In the genomic region with DNA sequence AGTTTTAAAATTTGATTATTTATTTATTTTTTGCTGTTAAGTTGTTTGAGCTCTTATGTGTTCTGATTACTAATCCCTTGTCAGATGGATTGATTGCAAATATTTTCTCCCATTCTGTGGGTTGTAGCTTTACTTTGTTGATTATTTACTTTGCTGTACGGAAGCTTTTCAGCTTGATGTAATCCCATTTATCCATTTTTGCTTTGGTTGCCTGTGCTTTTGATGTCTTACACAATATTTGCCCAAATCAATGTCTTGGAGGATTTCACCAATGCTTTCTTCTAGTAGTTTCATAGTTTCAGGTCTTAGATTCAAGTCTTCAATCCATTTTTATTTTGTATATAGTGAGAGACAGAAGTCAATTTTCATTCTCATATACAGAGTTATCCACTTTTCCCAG, we compare ENCODE assay signal across 6 cellular contexts.
"Had no signal": no experiment of that assay in that cellular context is flagged by ENCODE, and none has a peak within 500 bp of the region (broad histone marks: within the 10 kb centered on the region; RNA-seq: fewer than 3 reads in every experiment).

No MANE protein-coding gene starts in this region.

- ATAC-seq: K562 had no signal

- H3K4me3 ChIP-seq: K562 had no signal

- DNase-seq: IMR-90, KBM-7, KG1 had no signal

- H3K4me2 ChIP-seq: KMS-11 had no signal

- FAIRE-seq: K562 had no signal

- H3K27ac ChIP-seq: HL-60, KMS-11 had no signal

- H3K9ac ChIP-seq: KMS-11 had no signal
